3 cellular contexts compared by ENCODE assay signal in the genomic region with DNA sequence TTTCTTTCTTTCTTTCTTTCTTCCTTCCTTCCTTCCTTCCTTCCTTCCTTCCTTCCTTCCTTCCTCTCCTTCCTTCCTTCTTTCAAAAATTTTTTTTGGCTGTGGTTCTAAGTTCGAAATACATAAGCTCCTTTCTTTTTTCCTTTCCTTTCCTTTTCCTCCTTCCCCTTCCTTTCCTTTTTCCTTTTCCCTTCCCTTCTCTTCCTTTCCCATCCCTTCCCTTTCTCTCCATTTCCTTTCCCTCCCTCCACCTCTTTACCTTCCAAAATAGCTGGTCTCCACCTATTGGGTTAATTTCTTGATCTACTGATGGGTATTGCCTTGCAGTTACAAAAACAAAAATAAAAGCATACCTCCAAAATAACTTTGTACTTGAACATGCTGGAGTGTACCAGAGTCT.
"Had no signal": no experiment of that assay in that cellular context is flagged by ENCODE, and none has a peak within 500 bp of the region (broad histone marks: within the 10 kb centered on the region; RNA-seq: fewer than 3 reads in every experiment).

No MANE protein-coding gene starts in this region.

- H3K4me3 ChIP-seq: GM12878 had no signal

- ATAC-seq: GM12878 had no signal

- DNase-seq: GDM1, GF-D8 had no signal
